Comparison of ENCODE assay signal across 26 cellular contexts in genomic region chr3:96483781-96484180, GRCh38.
"Had no signal": no experiment of that assay in that cellular context is flagged by ENCODE, and none has a peak within 500 bp of the region (broad histone marks: within the 10 kb centered on the region; RNA-seq: fewer than 3 reads in every experiment).

No MANE protein-coding gene starts in this region.

- H3K27me3 ChIP-seq: gastrocnemius medialis, neutrophil, right lobe of liver, suprapubic skin, transverse colon, upper lobe of right lung, uterus had no signal

- H3K27me3 Mint-ChIP-seq: effector memory CD8-positive, alpha-beta T cell; naive B cell; natural killer cell treated with Interleukin-12 subunit alpha and Interleukin-12 subunit beta and Interleukin-15 and Interleukin-18, amount 100 ng/mL, for 72 hours; progenitor cell of endocrine pancreas; stimulated activated naive CD8-positive, alpha-beta T cell treated with anti-CD3 and anti-CD28 coated beads, Interleukin-15, amount 100 ng/mL, for 72 hours had no signal

- H3K27ac Mint-ChIP-seq: effector memory CD8-positive, alpha-beta T cell; mesothelial cell of epicardium; naive B cell; natural killer cell treated with Interleukin-12 subunit alpha and Interleukin-12 subunit beta and Interleukin-15 and Interleukin-18, amount 100 ng/mL, for 72 hours; progenitor cell of endocrine pancreas; stimulated activated naive CD8-positive, alpha-beta T cell treated with anti-CD3 and anti-CD28 coated beads, Interleukin-15, amount 100 ng/mL, for 72 hours had no signal

- H3K9ac ChIP-seq: parathyroid adenoma had no signal

- H3K27ac ChIP-seq: gastrocnemius medialis, neutrophil, parathyroid adenoma, right lobe of liver, suprapubic skin, transverse colon, upper lobe of right lung, uterus had no signal

- H3K4me1 ChIP-seq: gastrocnemius medialis, parathyroid adenoma, right lobe of liver, suprapubic skin, transverse colon, upper lobe of right lung, uterus had no signal

- H3K4me3 Mint-ChIP-seq: effector memory CD8-positive, alpha-beta T cell; mesothelial cell of epicardium; naive B cell; natural killer cell treated with Interleukin-12 subunit alpha and Interleukin-12 subunit beta and Interleukin-15 and Interleukin-18, amount 100 ng/mL, for 72 hours; neural crest cell; stimulated activated naive CD8-positive, alpha-beta T cell treated with anti-CD3 and anti-CD28 coated beads, Interleukin-15, amount 100 ng/mL, for 72 hours had no signal

- H3K4me1 Mint-ChIP-seq: mesothelial cell of epicardium; naive B cell; neural crest cell; stimulated activated naive CD8-positive, alpha-beta T cell treated with anti-CD3 and anti-CD28 coated beads, Interleukin-15, amount 100 ng/mL, for 72 hours had no signal

- H2AFZ ChIP-seq: parathyroid adenoma had no signal

- H3K4me3 ChIP-seq: gastrocnemius medialis, mucosa of descending colon, right lobe of liver, suprapubic skin, transverse colon, upper lobe of right lung, uterus had no signal

- ATAC-seq: effector memory CD8-positive, alpha-beta T cell; gastrocnemius medialis; left lobe of liver; mucosa of descending colon; natural killer cell treated with Interleukin-12 subunit alpha and Interleukin-12 subunit beta and Interleukin-15 and Interleukin-18, amount 100 ng/mL, for 72 hours; right lobe of liver; stimulated activated naive CD8-positive, alpha-beta T cell treated with anti-CD3 and anti-CD28 coated beads, Interleukin-15, amount 100 ng/mL, for 72 hours; upper lobe of right lung had no signal

- H3K9me3 Mint-ChIP-seq: stimulated activated naive CD8-positive, alpha-beta T cell treated with anti-CD3 and anti-CD28 coated beads, Interleukin-15, amount 100 ng/mL, for 72 hours had no signal

- H3K36me3 ChIP-seq: gastrocnemius medialis, neutrophil, right lobe of liver, suprapubic skin, transverse colon, upper lobe of right lung, uterus had no signal

- DNase-seq: cortex of kidney; effector memory CD8-positive, alpha-beta T cell; gastrocnemius medialis; head of caudate nucleus; mesenchymal stem cell; mucosa of descending colon; naive B cell; right lobe of liver; small intestine; stimulated activated CD4-positive, alpha-beta T cell treated with anti-CD3 and anti-CD28 coated beads, Interleukin-12 subunit alpha, Interleukin-12 subunit beta, amount 100 ng/mL, for 4 hours; stimulated activated CD4-positive, alpha-beta T cell treated with anti-CD3 and anti-CD28 coated beads, Interleukin-1b, Interleukin-23, amount 100 ng/mL, for 48 hours; stimulated activated CD4-positive, alpha-beta T cell treated with anti-CD3 and anti-CD28 coated beads, Interleukin-4, amount 100 ng/mL, for 1 hour; stimulated activated CD8-positive, alpha-beta memory T cell treated with anti-CD3 and anti-CD28 coated beads, Interleukin-4, amount 100 ng/mL, for 48 hours; stimulated activated naive CD4-positive, alpha-beta T cell; stimulated activated naive CD8-positive, alpha-beta T cell treated with anti-CD3 and anti-CD28 coated beads, Interleukin-15, amount 100 ng/mL, for 72 hours; transverse colon; upper lobe of right lung; uterus had no signal

- H3K79me2 ChIP-seq: parathyroid adenoma had no signal

- H3K9me3 ChIP-seq: gastrocnemius medialis, neutrophil, right lobe of liver, suprapubic skin, upper lobe of right lung, uterus had no signal

- H3K36me3 Mint-ChIP-seq: mesothelial cell of epicardium, naive B cell had no signal
